In the genomic region with DNA sequence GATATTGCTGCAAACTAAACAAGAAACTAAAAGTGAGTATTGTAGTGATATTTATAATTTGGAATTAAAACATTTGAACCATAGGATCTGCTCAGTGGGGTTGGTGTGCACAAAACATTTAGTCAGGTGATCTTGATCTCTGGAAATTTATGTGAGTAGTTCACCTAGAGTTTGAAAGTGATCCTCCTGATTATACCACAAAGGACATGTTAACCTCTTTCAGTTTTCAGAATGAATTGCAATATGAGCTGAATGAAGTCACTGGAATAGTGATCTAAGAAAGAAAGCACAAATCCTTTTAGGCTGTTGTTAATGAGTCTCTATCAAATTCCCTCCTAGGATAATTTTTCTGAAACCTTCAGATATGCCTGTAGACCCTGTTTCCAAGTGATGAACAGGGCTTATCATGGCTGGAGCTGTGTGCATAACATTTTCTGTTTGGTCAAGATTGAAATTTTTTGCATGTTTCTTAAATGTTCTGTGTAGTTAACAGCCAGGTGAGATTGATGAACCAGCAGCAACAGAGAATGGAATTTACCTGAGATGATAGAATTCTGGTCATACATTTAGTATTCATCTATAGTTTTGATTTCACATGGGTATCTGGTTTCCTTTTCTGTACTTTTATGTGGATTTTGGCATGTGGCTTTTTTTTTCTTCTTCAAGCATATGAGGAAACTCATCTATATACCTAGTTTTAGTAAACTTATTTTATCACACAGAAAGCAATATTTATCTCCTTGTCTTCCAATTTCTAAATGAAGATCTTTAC, we compare ENCODE assay signal across 10 cellular contexts. TPM values are rescaled to one million over a fixed set of nuclear protein-coding genes. Genes with fewer than 3 reads are reported as not detected.
DNase-seq lines count a peak whose midpoint lies in the region; ATAC-seq and TF ChIP-seq lines count a peak whose summit lies in the region.
"Had no signal": no experiment of that assay in that cellular context is flagged by ENCODE, and none has a peak within 500 bp of the region (broad histone marks: within the 10 kb centered on the region; RNA-seq: fewer than 3 reads in every experiment).

No MANE protein-coding gene starts in this region.

- H3K27ac Mint-ChIP-seq in activated CD8-positive, alpha-beta T cell treated with anti-CD3 and anti-CD28 coated beads for 36 hours, result peak overlapping the region; percentile 94

- DNase-seq in activated CD8-positive, alpha-beta T cell treated with anti-CD3 and anti-CD28 coated beads for 36 hours, result no peak
- DNase-seq in erythroblast (lab: John Stamatoyannopoulos, UW) (no peak), SIG-M5 treated with dmso at 0.1 percent for 504 hours (lab: John Stamatoyannopoulos, UW; ENCODE audit: unreplicated experiment) (no peak), SJCRH30 (no peak), caudate nucleus (lab: John Stamatoyannopoulos, UW) (no peak)
- DNase-seq: hypothalamus had no signal

- no peaks in the 10 kb centered on the region for H3K27me3 ChIP-seq in SJCRH30
- H3K27me3 ChIP-seq: neutrophil had no signal

- peaks cover 71% of the 10 kb centered on the region for H3K4me1 Mint-ChIP-seq in activated CD8-positive, alpha-beta T cell treated with anti-CD3 and anti-CD28 coated beads for 36 hours (ENCODE audit: low read depth)

- H3K27me3 Mint-ChIP-seq in activated CD8-positive, alpha-beta T cell treated with anti-CD3 and anti-CD28 coated beads for 36 hours, result no peaks in the 10 kb centered on the region

- H3K9me3 Mint-ChIP-seq in activated CD8-positive, alpha-beta T cell treated with anti-CD3 and anti-CD28 coated beads for 36 hours, result peaks cover 12% of the 10 kb centered on the region

- H3K4me3 ChIP-seq in SJCRH30, result no peak overlapping the region

- intact Hi-C loops in activated CD8-positive, alpha-beta T cell treated with anti-CD3 and anti-CD28 coated beads for 36 hours (cut with micrococcal nuclease), result loop anchor here (5.0 kb wide), 1 partner anchor 65 kb away; no protein-coding TSS in a partner anchor

- CTCF ChIA-PET in activated CD8-positive, alpha-beta T cell treated with anti-CD3 and anti-CD28 coated beads for 36 hours (lab: Charles Lee), result interaction anchor here (1.2 kb wide), 1 partner anchor 45 kb away, joined by 3 read pairs; no protein-coding TSS in a partner anchor

- H3K4me1 ChIP-seq in SJCRH30, result no peaks in the 10 kb centered on the region

- H3K27ac ChIP-seq in SJCRH30 (no peak overlapping the region), caudate nucleus (ENCODE audit: low read depth, low read length) (no peak overlapping the region)
- H3K27ac ChIP-seq: neutrophil had no signal

- no peaks in the 10 kb centered on the region for H3K9me3 ChIP-seq in SJCRH30 (replicated peaks)
- H3K9me3 ChIP-seq: neutrophil had no signal

- no peak for TF ChIP-seq POLR2A in erythroblast (IDR thresholded peaks at IDR 0.05; ENCODE audit: low read length)

- peaks cover 49% of the 10 kb centered on the region for H3K36me3 Mint-ChIP-seq in activated CD8-positive, alpha-beta T cell treated with anti-CD3 and anti-CD28 coated beads for 36 hours (ENCODE audit: low read depth)

- no peak for TF ChIP-seq CTCF in activated CD8-positive, alpha-beta T cell treated with anti-CD3 and anti-CD28 coated beads for 36 hours (IDR thresholded peaks at IDR 0.05)

- H3K36me3 ChIP-seq in SJCRH30, result no peaks in the 10 kb centered on the region

- POLR2A ChIA-PET in activated CD8-positive, alpha-beta T cell treated with anti-CD3 and anti-CD28 coated beads for 36 hours (lab: Charles Lee), result interaction anchor here (0.6 to 1.0 kb wide), 3 partner anchors 12 to 76 kb away, joined by 3 to 5 read pairs (median 4); no protein-coding TSS in a partner anchor

- H3K4me3 Mint-ChIP-seq in activated CD8-positive, alpha-beta T cell treated with anti-CD3 and anti-CD28 coated beads for 36 hours, result peak overlapping the region; percentile 44

- ATAC-seq in GM18502 (IDR thresholded peaks at IDR 0.05; ENCODE audit: poor library complexity, unreplicated experiment), result peak; percentile 96
- peak; percentile 91 for ATAC-seq in GM19455 (IDR thresholded peaks at IDR 0.05; ENCODE audit: unreplicated experiment)
- peak; percentile 95 for ATAC-seq in HG03039 (IDR thresholded peaks at IDR 0.05; ENCODE audit: unreplicated experiment)
- peak; percentile 86 for ATAC-seq in activated CD8-positive, alpha-beta T cell treated with anti-CD3 and anti-CD28 coated beads for 36 hours

RNA-seq across cellular contexts. Expression of a gene that starts 25.5 kb away (rescaled TPM):
- total RNA-seq in activated CD8-positive, alpha-beta T cell treated with anti-CD3 and anti-CD28 coated beads for 36 hours, result 10 to 100 TPM; 14.3 to 17.2 TPM
- total RNA-seq in SJCRH30 (2014; rRNA removed; shearing (Covaris generic)), result 10.2 and 12.2 TPM in 2 replicates
